Comparison of ENCODE assay signal across 8 cellular contexts in genomic region chr16:50152807-50153647, GRCh38. TPM values are rescaled to one million over a fixed set of nuclear protein-coding genes. Genes with fewer than 3 reads are reported as not detected.
A peak's percentile ranks its signal among the peaks of the same experiment; 100 is the strongest.
DNase-seq lines count a peak whose midpoint lies in the region; ATAC-seq, FAIRE-seq and TF ChIP-seq lines count a peak whose summit lies in the region.

Gene TENT4B (plus strand): TSS chr16:50153306. CDS start chr16:50153622, 316 bp downstream.

- POLR2A ChIA-PET in naive thymus-derived CD8-positive, alpha-beta T cell (lab: Charles Lee): interaction anchor here (0.6 to 2.7 kb wide), 4 partner anchors 44 to 128 kb away, joined by 3 to 26 read pairs (median 6); partner anchors contain the start of genes CNEP1R1 and HEATR3

- FAIRE-seq in HTR-8/SVneo (lab: Jason Lieb, UNC): no peak

- peak within 1 kb of the TSS; percentile 90 to 99 (median 98) for H3K27ac Mint-ChIP-seq in naive thymus-derived CD8-positive, alpha-beta T cell
- H3K27ac Mint-ChIP-seq in stimulated activated naive B cell treated with anti-CD40 and anti-IgM and Interleukin-4, amounts not matched to agents 10 μg/mL and 1 μg/mL and 100 μg/mL, for 72 hours: peak within 1 kb of the TSS; percentile 95

- H3K27ac ChIP-seq in Peyer's patch: peak within 1 kb of the TSS; percentile 95 to 99 (median 97)

- H3K9me3 Mint-ChIP-seq in naive thymus-derived CD8-positive, alpha-beta T cell: no peaks in the 10 kb centered on the region
- no peaks in the 10 kb centered on the region for H3K9me3 Mint-ChIP-seq in stimulated activated naive B cell treated with anti-CD40 and anti-IgM and Interleukin-4, amounts not matched to agents 10 μg/mL and 1 μg/mL and 100 μg/mL, for 72 hours

- peaks cover 0 to 31% (median 7%) of the 10 kb centered on the region in 4 donors for H3K4me1 ChIP-seq in Peyer's patch

- peak within 1 kb of the TSS; percentile 64 to 99 (median 84) for H3K4me3 ChIP-seq in Peyer's patch

- peaks cover 20 to 44% (median 39%) of the 10 kb centered on the region in 4 donors for H3K4me1 Mint-ChIP-seq in naive thymus-derived CD8-positive, alpha-beta T cell
- peaks cover 26 to 35% of the 10 kb centered on the region in 2 donors for H3K4me1 Mint-ChIP-seq in stimulated activated naive B cell treated with anti-CD40 and anti-IgM and Interleukin-4, amounts not matched to agents 10 μg/mL and 1 μg/mL and 100 μg/mL, for 72 hours

- no peaks in the 10 kb centered on the region for H3K27me3 Mint-ChIP-seq in naive thymus-derived CD8-positive, alpha-beta T cell
- H3K27me3 Mint-ChIP-seq in stimulated activated naive B cell treated with anti-CD40 and anti-IgM and Interleukin-4, amounts not matched to agents 10 μg/mL and 1 μg/mL and 100 μg/mL, for 72 hours: no peaks in the 10 kb centered on the region

- H3K4me3 Mint-ChIP-seq in naive thymus-derived CD8-positive, alpha-beta T cell: peak within 1 kb of the TSS; percentile 86 to 97 (median 94)
- H3K4me3 Mint-ChIP-seq in stimulated activated naive B cell treated with anti-CD40 and anti-IgM and Interleukin-4, amounts not matched to agents 10 μg/mL and 1 μg/mL and 100 μg/mL, for 72 hours: peak within 1 kb of the TSS; percentile 86 to 92

- DNase-seq in DMS114 treated with DMSO at 0.1 percent for 48 hours (lab: John Stamatoyannopoulos, UW; ENCODE audit: unreplicated experiment) (peak; percentile 67), HTR-8/SVneo (ENCODE audit: insufficient read length, low spot score) (peak; percentile 83), Peyer's patch (peak; percentile 85 to 94 (median 94)), fibroblast of gingiva (ENCODE audit: low read depth) (peak; percentile 86)
- peak; percentile 78 to 83 for DNase-seq in activated T-helper 1 cell treated with anti-CD3 and anti-CD28 coated beads, Interleukin-2, amount 50 U/mL, for 16 hours (ENCODE audit: low read depth in 1 of 2, low spot score in 1 of 2)
- DNase-seq in naive thymus-derived CD8-positive, alpha-beta T cell: peak; percentile 85 to 97 (median 92)
- peak; percentile 87 for DNase-seq in stimulated activated naive B cell treated with anti-CD40 and anti-IgM and Interleukin-4, amounts not matched to agents 10 μg/mL and 1 μg/mL and 100 μg/mL, for 72 hours

- H3K36me3 Mint-ChIP-seq in naive thymus-derived CD8-positive, alpha-beta T cell: peaks cover 0 to 6% (median 0%) of the 10 kb centered on the region in 3 donors
- H3K36me3 Mint-ChIP-seq in stimulated activated naive B cell treated with anti-CD40 and anti-IgM and Interleukin-4, amounts not matched to agents 10 μg/mL and 1 μg/mL and 100 μg/mL, for 72 hours: peaks cover 0 to 10% of the 10 kb centered on the region in 2 donors

- no peaks in the 10 kb centered on the region for H3K36me3 ChIP-seq in Peyer's patch

- ATAC-seq in GM21390 (IDR thresholded peaks at IDR 0.05; ENCODE audit: unreplicated experiment): peak; percentile 74
- peak; percentile 75 to 79 for ATAC-seq in naive thymus-derived CD8-positive, alpha-beta T cell
- ATAC-seq in stimulated activated naive B cell treated with anti-CD40 and anti-IgM and Interleukin-4, amounts not matched to agents 10 μg/mL and 1 μg/mL and 100 μg/mL, for 72 hours (replicated peaks): peak; percentile 74 to 81

- peak; percentile 63 to 79 for TF ChIP-seq POLR2A in Peyer's patch (IDR thresholded peaks at IDR 0.05)

- no peaks in the 10 kb centered on the region for H3K27me3 ChIP-seq in Peyer's patch

- no peaks in the 10 kb centered on the region for H3K9me3 ChIP-seq in Peyer's patch

- peak in 2 of 6 experiments; percentile 7 to 13 for TF ChIP-seq CTCF in Peyer's patch (IDR thresholded peaks at IDR 0.05)

RNA-seq across cellular contexts. Expression of gene TENT4B, which starts in this region (rescaled TPM):
- 10 to 100 TPM; 10.7 to 30.5 (median 24.7) TPM for total RNA-seq in Peyer's patch
- 10 to 100 TPM; 26.0 to 27.0 TPM for total RNA-seq in naive thymus-derived CD8-positive, alpha-beta T cell
- polyA plus RNA-seq in naive thymus-derived CD8-positive, alpha-beta T cell: 1 to 10 TPM; 5.3 to 8.3 (median 6.6) TPM

Comparison
In these comparisons a context has a peak if more than half of its experiments do, and no peak if none do; other contexts are left out.
1. Peak in every context shown above with its lines: DNase-seq, ATAC-seq, H3K4me3 ChIP-seq and H3K27ac ChIP-seq.